In the genomic region with DNA sequence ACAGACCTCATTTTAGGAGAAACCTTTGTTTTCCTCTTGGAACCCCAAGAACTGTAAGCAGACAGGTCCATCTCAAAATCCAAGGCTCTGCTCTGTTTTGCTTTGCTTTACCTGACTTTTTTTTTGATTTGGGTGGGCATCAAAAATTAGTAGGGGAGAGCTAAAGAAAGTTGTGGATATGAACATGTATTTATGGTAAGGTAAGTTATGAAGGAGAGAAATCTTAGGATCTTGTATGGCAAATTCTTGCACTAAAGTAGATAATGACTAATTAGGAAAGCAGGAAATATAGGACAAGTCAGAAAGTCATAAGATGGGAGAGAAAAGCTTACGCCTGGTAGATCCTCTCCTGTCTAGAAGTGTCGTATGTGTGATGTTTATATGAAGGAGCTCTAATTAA, we compare ENCODE assay signal across 21 cellular contexts.
A peak's percentile ranks its signal among the peaks of the same experiment; 100 is the strongest.
DNase-seq lines count a peak whose midpoint lies in the region; ATAC-seq, FAIRE-seq and TF ChIP-seq lines count a peak whose summit lies in the region.
"Had no signal": no experiment of that assay in that cellular context is flagged by ENCODE, and none has a peak within 500 bp of the region (broad histone marks: within the 10 kb centered on the region; RNA-seq: fewer than 3 reads in every experiment).

No MANE protein-coding gene starts in this region.

- H3K27me3 ChIP-seq in GM23338 (ENCODE audit: insufficient read depth), result peaks cover 96% of the 10 kb centered on the region
- no peaks in the 10 kb centered on the region for H3K27me3 ChIP-seq in OCI-LY1 (ENCODE audit: insufficient read depth, low read length)
- peaks cover 31 to 51% of the 10 kb centered on the region in 2 experiments for H3K27me3 ChIP-seq in K562 (ENCODE audit: control insufficient read depth in 2 of 2, insufficient read depth in 2 of 2, low read length in 2 of 2)
- H3K27me3 ChIP-seq: BLaER1 treated with 17β-estradiol and CSF1 and Interleukin-3, amounts not matched to agents 10 nM and 100 nM had no signal

- WGBS in K562 (ENCODE audit: insufficient coverage, low coverage, missing lambda C conversion rate), result 4% methylated on average over 2 of the region's 2 CpGs

- no peaks in the 10 kb centered on the region for H3F3A ChIP-seq in GM23338 (replicated peaks; ENCODE audit: low read depth)
- H3F3A ChIP-seq in OCI-LY1 (ENCODE audit: insufficient read depth, low read length), result no peaks in the 10 kb centered on the region

- H3K9me2 ChIP-seq in GM23338 (ENCODE audit: insufficient read depth), result no peaks in the 10 kb centered on the region
- no peaks in the 10 kb centered on the region for H3K9me2 ChIP-seq in OCI-LY1 (ENCODE audit: low read depth, low read length)

- POLR2A ChIA-PET in K562 (lab: Yijun Ruan, JAX), result interaction anchor here (0.5 to 5.7 kb wide), 13 partner anchors 7 to 438 kb away, joined by 3 to 64 read pairs (median 3); no protein-coding TSS in a partner anchor

- H3K9me3 ChIP-seq in OCI-LY1 (ENCODE audit: low read length), result no peaks in the 10 kb centered on the region
- H3K9me3 ChIP-seq in K562 (replicated peaks; ENCODE audit: control insufficient read depth, insufficient read depth, low read depth, low read length), result no peaks in the 10 kb centered on the region
- H3K9me3 ChIP-seq: A549, Caco-2 had no signal

- TF ChIP-seq RAD21 in K562 (CRISPR knock-in tag; conservative IDR thresholded peaks at IDR 0.05 in 1 of 2, IDR thresholded peaks at IDR 0.05 in 1 of 2), result no peak

- CTCF ChIA-PET in K562 (lab: Yijun Ruan, JAX; ENCODE audit: low intra/inter-chr PET ratio), result interaction anchor here (0.6 kb wide), 1 partner anchor 81 kb away, joined by 3 read pairs; no protein-coding TSS in a partner anchor

- in situ Hi-C loops in K562 (cut with MboI), result no loop called here

- H3K79me2 ChIP-seq in GM23338 (replicated peaks; ENCODE audit: insufficient read depth) (no peaks in the 10 kb centered on the region), OCI-LY1 (ENCODE audit: insufficient read depth, low read length) (peaks cover 22% of the 10 kb centered on the region), K562 (ENCODE audit: control insufficient read depth, insufficient read depth, low read length) (no peaks in the 10 kb centered on the region)

- no peak overlapping the region for H3K4me3 Mint-ChIP-seq in GM23338
- H3K4me3 Mint-ChIP-seq: B cell; CD4-positive, alpha-beta T cell; CD8-positive, alpha-beta T cell had no signal

- no peaks in the 10 kb centered on the region for H3K9me3 Mint-ChIP-seq in GM23338
- H3K9me3 Mint-ChIP-seq: CD4-positive, alpha-beta T cell; CD8-positive, alpha-beta T cell had no signal

- peaks cover 64% of the 10 kb centered on the region for H3K27me3 Mint-ChIP-seq in GM23338 (ENCODE audit: insufficient read depth, low read depth, poor library complexity)
- H3K27me3 Mint-ChIP-seq: B cell had no signal

- H3K27ac ChIP-seq in GM23338 (ENCODE audit: low read depth) (no peak overlapping the region), OCI-LY1 (ENCODE audit: low read depth, low read length, poor library complexity, severe bottlenecking) (peak overlapping the region; percentile 82), K562 (ENCODE audit: extremely low read depth, low read depth, low read length) (no peak overlapping the region)
- H3K27ac ChIP-seq: 22Rv1; A549; BLaER1 treated with 17β-estradiol and CSF1 and Interleukin-3, amounts not matched to agents 10 nM and 100 nM; C4-2B had no signal

- FAIRE-seq in K562 (lab: Jason Lieb, UNC), result no peak
- FAIRE-seq: A549, D721Med, G401.6, GM12891, GM19239 had no signal

- DNase-seq in GM23338 (ENCODE audit: low spot score), result no peak
- DNase-seq in K562 (ENCODE audit: extremely low read depth in 1 of 4, low spot score in 3 of 4), result no peak
- no peak for DNase-seq in NCI-H226
- DNase-seq in activated CD4-positive, CD25-positive, alpha-beta regulatory T cell (lab: John Stamatoyannopoulos, UW), result no peak
- DNase-seq: AML-193; Caco-2; Calu3; CD4-positive, alpha-beta T cell; CD8-positive, alpha-beta T cell; DMS79 treated with DMSO at 0.1 percent for 48 hours; GF-D8 had no signal

- intact Hi-C loops in K562 (cut with micrococcal nuclease), result no loop called here

- peaks cover 35% of the 10 kb centered on the region for H3K4me1 Mint-ChIP-seq in GM23338

- H3K4me3 ChIP-seq in GM23338, result no peak overlapping the region
- peak overlapping the region; percentile 66 for H3K4me3 ChIP-seq in OCI-LY1 (ENCODE audit: low read depth, low read length, poor library complexity, severe bottlenecking)
- H3K4me3 ChIP-seq in K562, result no peak overlapping the region
- H3K4me3 ChIP-seq: A549; BLaER1 treated with 17β-estradiol and CSF1 and Interleukin-3, amounts not matched to agents 10 nM and 100 nM had no signal

- ATAC-seq in GM23338, result no peak
- ATAC-seq in K562, result no peak
- ATAC-seq: A549; CD8-positive, alpha-beta T cell had no signal

- H3K36me3 ChIP-seq in GM23338 (ENCODE audit: insufficient read depth) (no peaks in the 10 kb centered on the region), OCI-LY1 (ENCODE audit: insufficient read depth, low read length) (no peaks in the 10 kb centered on the region), K562 (ENCODE audit: control insufficient read depth, insufficient read depth, low read length) (no peaks in the 10 kb centered on the region)
- H3K36me3 ChIP-seq: BLaER1 treated with 17β-estradiol and CSF1 and Interleukin-3, amounts not matched to agents 10 nM and 100 nM had no signal

- no peaks in the 10 kb centered on the region for H3K9me1 ChIP-seq in K562 (ENCODE audit: control insufficient read depth, insufficient read depth, low read length)

- H2AFZ ChIP-seq in GM23338 (no peak overlapping the region), OCI-LY1 (ENCODE audit: low read length) (no peak overlapping the region), K562 (ENCODE audit: low read depth, low read length) (no peak overlapping the region)

- no peak overlapping the region for H3K27ac Mint-ChIP-seq in GM23338
- H3K27ac Mint-ChIP-seq: B cell; CD4-positive, alpha-beta T cell; CD8-positive, alpha-beta T cell had no signal

- H4K20me1 ChIP-seq in GM23338 (replicated peaks; ENCODE audit: insufficient read depth) (no peaks in the 10 kb centered on the region), OCI-LY1 (ENCODE audit: insufficient read depth, low read length) (no peaks in the 10 kb centered on the region), K562 (replicated peaks; ENCODE audit: control insufficient read depth, insufficient read depth, low read length) (no peaks in the 10 kb centered on the region)
- H4K20me1 ChIP-seq: BLaER1 treated with 17β-estradiol and CSF1 and Interleukin-3, amounts not matched to agents 10 nM and 100 nM had no signal

- peak overlapping the region; percentile 63 for H3K9ac ChIP-seq in OCI-LY1 (ENCODE audit: low read length)
- no peak overlapping the region for H3K9ac ChIP-seq in K562 (ENCODE audit: insufficient read depth in 1 of 2, low read depth in 2 of 2, low read length in 2 of 2)
- H3K9ac ChIP-seq: BLaER1 treated with 17β-estradiol and CSF1 and Interleukin-3, amounts not matched to agents 10 nM and 100 nM had no signal

- H3K4me2 ChIP-seq in GM23338 (no peak overlapping the region), OCI-LY1 (ENCODE audit: low read length) (peak overlapping the region; percentile 65), K562 (ENCODE audit: insufficient read depth, low read length) (no peak overlapping the region)
- H3K4me2 ChIP-seq: A549; BLaER1 treated with 17β-estradiol and CSF1 and Interleukin-3, amounts not matched to agents 10 nM and 100 nM had no signal

- TF ChIP-seq EP300 in K562 (IDR thresholded peaks at IDR 0.05; ENCODE audit: low read length), result no peak

- BruUV-seq in K562 (replicated peaks; lab: Mats Ljungman, UMichigan), result no TSS peak

- TF ChIP-seq CTCF in GM23338 (conservative IDR thresholded peaks at IDR 0.05; ENCODE audit: low read depth in 2 of 2), result no peak
- no peak for TF ChIP-seq CTCF in OCI-LY1 (IDR thresholded peaks at IDR 0.05; ENCODE audit: low read length)
- no peak for TF ChIP-seq CTCF in K562 (IDR thresholded peaks at IDR 0.05 in 2 of 3, conservative IDR thresholded peaks at IDR 0.05 in 1 of 3; ENCODE audit: insufficient read depth in 2 of 3, low read depth in 1 of 3, low read length in 3 of 3)

- no peak for TF ChIP-seq POLR2A in K562 (conservative IDR thresholded peaks at IDR 0.05)

- H3K4me1 ChIP-seq in GM23338 (ENCODE audit: insufficient read depth) (peaks cover 25% of the 10 kb centered on the region), OCI-LY1 (ENCODE audit: insufficient read depth, low read length, severe bottlenecking) (peaks cover 45% of the 10 kb centered on the region), K562 (replicated peaks in 1 of 2; ENCODE audit: control insufficient read depth in 2 of 2, insufficient read depth in 2 of 2, low read length in 2 of 2) (peaks cover 0 to 15% of the 10 kb centered on the region in 2 experiments; a peak in 2 of 5 replicates)
- H3K4me1 ChIP-seq: A549, Caco-2 had no signal

- no peaks in the 10 kb centered on the region for H3K36me3 Mint-ChIP-seq in GM23338 (ENCODE audit: low read depth)
- H3K36me3 Mint-ChIP-seq: CD8-positive, alpha-beta T cell had no signal

TF ChIP-seq in K562, 482 proteins besides CTCF, POLR2A, EP300 and RAD21 (continues in another document):
- no peak for TF ChIP-seq ADNP (tag; IDR thresholded peaks at IDR 0.05)
- TF ChIP-seq ZNF717 (CRISPR knock-in tag; IDR thresholded peaks at IDR 0.05), result peak; percentile 39; the same call in 1 of the 2 replicates
- TF ChIP-seq, protein P1, sequence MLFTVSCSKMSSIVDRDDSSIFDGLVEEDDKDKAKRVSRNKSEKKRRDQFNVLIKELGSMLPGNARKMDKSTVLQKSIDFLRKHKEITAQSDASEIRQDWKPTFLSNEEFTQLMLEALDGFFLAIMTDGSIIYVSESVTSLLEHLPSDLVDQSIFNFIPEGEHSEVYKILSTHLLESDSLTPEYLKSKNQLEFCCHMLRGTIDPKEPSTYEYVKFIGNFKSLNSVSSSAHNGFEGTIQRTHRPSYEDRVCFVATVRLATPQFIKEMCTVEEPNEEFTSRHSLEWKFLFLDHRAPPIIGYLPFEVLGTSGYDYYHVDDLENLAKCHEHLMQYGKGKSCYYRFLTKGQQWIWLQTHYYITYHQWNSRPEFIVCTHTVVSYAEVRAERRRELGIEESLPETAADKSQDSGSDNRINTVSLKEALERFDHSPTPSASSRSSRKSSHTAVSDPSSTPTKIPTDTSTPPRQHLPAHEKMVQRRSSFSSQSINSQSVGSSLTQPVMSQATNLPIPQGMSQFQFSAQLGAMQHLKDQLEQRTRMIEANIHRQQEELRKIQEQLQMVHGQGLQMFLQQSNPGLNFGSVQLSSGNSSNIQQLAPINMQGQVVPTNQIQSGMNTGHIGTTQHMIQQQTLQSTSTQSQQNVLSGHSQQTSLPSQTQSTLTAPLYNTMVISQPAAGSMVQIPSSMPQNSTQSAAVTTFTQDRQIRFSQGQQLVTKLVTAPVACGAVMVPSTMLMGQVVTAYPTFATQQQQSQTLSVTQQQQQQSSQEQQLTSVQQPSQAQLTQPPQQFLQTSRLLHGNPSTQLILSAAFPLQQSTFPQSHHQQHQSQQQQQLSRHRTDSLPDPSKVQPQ (CRISPR knock-in tag; IDR thresholded peaks at IDR 0.05; ENCODE audit: borderline replicate concordance), result no peak
- no peak for TF ChIP-seq RBM22 (IDR thresholded peaks at IDR 0.05; ENCODE audit: low read depth, low read length, poor library complexity, severe bottlenecking)
- TF ChIP-seq ZNF707 (CRISPR knock-in tag; conservative IDR thresholded peaks at IDR 0.05), result no peak
